In genomic region chr3:57557088-57557537, GRCh38 we compare ENCODE assay signal across 8 cellular contexts. TPM values are rescaled to one million over a fixed set of nuclear protein-coding genes. Genes with fewer than 3 reads are reported as not detected.
DNase-seq lines count a peak whose midpoint lies in the region; ATAC-seq, FAIRE-seq and TF ChIP-seq lines count a peak whose summit lies in the region.

No MANE protein-coding gene starts in this region.

- no peaks in the 10 kb centered on the region for H3K9me3 ChIP-seq in mesenchymal stem cell (ENCODE audit: control insufficient read depth, low read length)
- no peaks in the 10 kb centered on the region for H3K9me3 ChIP-seq in stomach

- no peak overlapping the region for H2AK5ac ChIP-seq in mesenchymal stem cell (ENCODE audit: low read length, severe bottlenecking)

- no peak overlapping the region for H2BK5ac ChIP-seq in mesenchymal stem cell (ENCODE audit: low read depth, low read length, poor library complexity, severe bottlenecking)

- H4K91ac ChIP-seq in mesenchymal stem cell (ENCODE audit: low read length), result no peak overlapping the region

- peak overlapping the region; percentile 9 for H4K8ac ChIP-seq in mesenchymal stem cell (ENCODE audit: low read length)

- H2AFZ ChIP-seq in mesenchymal stem cell (ENCODE audit: low read depth, low read length), result peak overlapping the region; percentile 90

- TF ChIP-seq CTCF in VCaP (conservative IDR thresholded peaks at IDR 0.05) (no peak), choroid plexus epithelial cell (conservative IDR thresholded peaks at IDR 0.05; ENCODE audit: low read depth, low read length) (no peak), stomach (IDR thresholded peaks at IDR 0.05) (no peak)

- H3K4me1 ChIP-seq in mesenchymal stem cell (ENCODE audit: control insufficient read depth, insufficient read depth, low read depth, low read length) (peaks cover 3% of the 10 kb centered on the region), stomach (peaks cover 16 to 58% (median 46%) of the 10 kb centered on the region in 4 donors)

- H3K14ac ChIP-seq in mesenchymal stem cell (ENCODE audit: low read length in 2 of 2), result peak overlapping the region in 1 of 2 experiments; percentile 95

- TF ChIP-seq POLR2A in GM12892 (IDR thresholded peaks at IDR 0.05; ENCODE audit: low read depth, low read length), result peak; percentile 33; the same call in 1 of the 2 replicates
- no peak for TF ChIP-seq POLR2A in stomach (IDR thresholded peaks at IDR 0.05)

- peak overlapping the region; percentile 95 for H3K4me3 ChIP-seq in choroid plexus epithelial cell (ENCODE audit: low read depth, low read length)
- peak overlapping the region; percentile 67 to 95 for H3K4me3 ChIP-seq in mesenchymal stem cell (ENCODE audit: insufficient read depth in 1 of 2, low read depth in 1 of 2, low read length in 2 of 2)
- peak overlapping the region; percentile 76 to 97 (median 84) for H3K4me3 ChIP-seq in stomach

- no peak for TF ChIP-seq EP300 in stomach (IDR thresholded peaks at IDR 0.05)

- H3K23ac ChIP-seq in mesenchymal stem cell (ENCODE audit: low read length in 2 of 2), result peak overlapping the region in 1 of 2 experiments; percentile 56

- H3K9ac ChIP-seq in mesenchymal stem cell (ENCODE audit: low read length), result peak overlapping the region; percentile 99

- peak; percentile 68 for FAIRE-seq in GM12892 (lab: Jason Lieb, UNC)

- H3K4ac ChIP-seq in mesenchymal stem cell (ENCODE audit: low read depth in 1 of 2, low read length in 2 of 2), result peak overlapping the region in 1 of 2 experiments; percentile 41

- H3K27ac ChIP-seq in VCaP (peak overlapping the region; percentile 98), mesenchymal stem cell (ENCODE audit: low read length, poor library complexity, severe bottlenecking) (no peak overlapping the region), stomach (peak overlapping the region; percentile 92 to 95 (median 95))

- no peak overlapping the region for H2BK15ac ChIP-seq in mesenchymal stem cell (ENCODE audit: low read depth, poor library complexity, severe bottlenecking)

- peak overlapping the region; percentile 70 for H3K4me2 ChIP-seq in mesenchymal stem cell (ENCODE audit: low read length, poor library complexity, severe bottlenecking)

- WGBS in mesenchymal stem cell, result 4% methylated on average over 25 of the region's 29 CpGs
- WGBS in stomach, 5 donors, result 0 to 5% (median 1%) methylated on average over 22 to 29 of the region's 29 CpGs

- ATAC-seq in HG03439 (IDR thresholded peaks at IDR 0.05; ENCODE audit: unreplicated experiment), result peak; percentile 10
- ATAC-seq in GM18517 (IDR thresholded peaks at IDR 0.05; ENCODE audit: unreplicated experiment), result no peak

- H3K18ac ChIP-seq in mesenchymal stem cell (ENCODE audit: low read depth in 1 of 2, low read length in 2 of 2), result peak overlapping the region; percentile 6 to 88

- H3K36me3 ChIP-seq in mesenchymal stem cell (ENCODE audit: control insufficient read depth in 1 of 2, insufficient read depth in 2 of 2, low read depth in 1 of 2, low read length in 2 of 2), result peaks cover 11 to 25% of the 10 kb centered on the region in 2 experiments
- H3K36me3 ChIP-seq in stomach, result peaks cover 6 to 24% (median 23%) of the 10 kb centered on the region in 4 donors

- peak; percentile 30 for DNase-seq in GM12892 (ENCODE audit: insufficient read length)
- peak; percentile 58 for DNase-seq in choroid plexus epithelial cell (ENCODE audit: low read depth)
- DNase-seq in mesenchymal stem cell, result peak; percentile 68
- peak; percentile 34 for DNase-seq in stomach
- DNase-seq in ureter (ENCODE audit: low spot score), result no peak

- H3K27me3 ChIP-seq in mesenchymal stem cell (ENCODE audit: control insufficient read depth in 1 of 2, insufficient read depth in 1 of 2, low read length in 2 of 2), result no peaks in the 10 kb centered on the region
- H3K27me3 ChIP-seq in stomach, result no peaks in the 10 kb centered on the region

- H2BK120ac ChIP-seq in mesenchymal stem cell (ENCODE audit: low read depth, low read length), result no peak overlapping the region

- H3K79me1 ChIP-seq in mesenchymal stem cell (replicated peaks; ENCODE audit: low read length, poor library complexity, severe bottlenecking), result no peaks in the 10 kb centered on the region

- intact Hi-C loops in stomach (cut with DNase I; ENCODE audit: low total_unique reads), result no loop called here

- H2BK12ac ChIP-seq in mesenchymal stem cell (ENCODE audit: low read length in 2 of 2), result no peak overlapping the region

RNA-seq across cellular contexts. Expression of gene PDE12, which starts 1.0 kb away (rescaled TPM):
- 7.6 TPM for polyA plus RNA-seq in GM12892 (2012; ENCODE audit: missing spikeins)
- polyA plus RNA-seq in mesenchymal stem cell (2013, experiment 1 of 2), result 8.2 TPM
- 7.8 TPM for polyA plus RNA-seq in mesenchymal stem cell (2013, experiment 2 of 2)
- total RNA-seq in stomach, result 10 to 100 TPM in 3 of 5 donors, 1 to 10 TPM in 2; 3.5 to 17.4 (median 10.3) TPM
- 1 to 10 TPM; 2.7 to 4.0 (median 3.1) TPM for polyA plus RNA-seq in stomach
- 28.6 TPM for total RNA-seq in ureter

RNA-seq across cellular contexts. Expression of gene DNAH12, which starts 13.0 kb away (rescaled TPM):
- 0.17 TPM for polyA plus RNA-seq in GM12892 (2012; ENCODE audit: missing spikeins)
- 0.07 TPM for polyA plus RNA-seq in mesenchymal stem cell (2013, experiment 1 of 2)
- 0.01 TPM for polyA plus RNA-seq in mesenchymal stem cell (2013, experiment 2 of 2)
- 1 to 10 TPM in 1 of 5 donors, under 1 TPM in 2, not detected in 2; 0.73 to 8.2 (median 0.89) TPM for total RNA-seq in stomach
- polyA plus RNA-seq in stomach, result under 1 TPM in 1 of 3 donors, not detected in 2; 0.23 TPM
- total RNA-seq in ureter, result 0.70 TPM

RNA-seq across cellular contexts. Expression of gene ARF4, which starts 40.0 kb away (rescaled TPM):
- polyA plus RNA-seq in GM12892 (2012; ENCODE audit: missing spikeins), result 83.8 TPM
- 406 TPM for polyA plus RNA-seq in mesenchymal stem cell (2013, experiment 1 of 2)
- polyA plus RNA-seq in mesenchymal stem cell (2013, experiment 2 of 2), result 464 TPM
- 100 to 1,000 TPM in 2 of 5 donors, 10 to 100 TPM in 3; 12.8 to 180 (median 63.4) TPM for total RNA-seq in stomach
- 100 to 1,000 TPM in 2 of 3 donors, 10 to 100 TPM in 1; 95.4 to 159 (median 154) TPM for polyA plus RNA-seq in stomach
- 130 TPM for total RNA-seq in ureter
